8 cellular contexts compared by ENCODE assay signal in genomic region chr5:65034029-65034781, GRCh38.
DNase-seq lines count a peak whose midpoint lies in the region; ATAC-seq, FAIRE-seq and TF ChIP-seq lines count a peak whose summit lies in the region.

No MANE protein-coding gene starts in this region.

- no peak overlapping the region for H4K8ac ChIP-seq in neuronal stem cell (ENCODE audit: low read depth, low read length)

- intact Hi-C loops in dorsolateral prefrontal cortex (cut with DNase I) = no loop called here

- no peak overlapping the region for H2BK5ac ChIP-seq in neuronal stem cell (ENCODE audit: low read length)

- H3K4me2 ChIP-seq in neuronal stem cell (ENCODE audit: insufficient read depth, low read length, poor library complexity, severe bottlenecking) = no peak overlapping the region

- no peak overlapping the region for H3K14ac ChIP-seq in neuronal stem cell (ENCODE audit: low read length)

- ATAC-seq in HG03097 (IDR thresholded peaks at IDR 0.05; ENCODE audit: low FRiP score, unreplicated experiment) = no peak
- no peak for ATAC-seq in HG02610 (IDR thresholded peaks at IDR 0.05; ENCODE audit: unreplicated experiment)
- no peak for ATAC-seq in HG02884 (IDR thresholded peaks at IDR 0.05; ENCODE audit: unreplicated experiment)

- H3K27me3 ChIP-seq in dorsolateral prefrontal cortex = no peaks in the 10 kb centered on the region
- H3K27me3 ChIP-seq in neuronal stem cell (ENCODE audit: control insufficient read depth in 3 of 3, insufficient read depth in 3 of 3, low read depth in 1 of 3, low read length in 3 of 3) = no peaks in the 10 kb centered on the region

- no peak overlapping the region for H2BK12ac ChIP-seq in neuronal stem cell (ENCODE audit: low read length)

- WGBS in neuronal stem cell (ENCODE audit: extremely low coverage in 2 of 2, insufficient read length in 2 of 2, insufficient replicate concordance in 1 of 2), 2 donors = no CpG with 5 or more reads among the region's 8 CpGs

- peak; percentile 40 for FAIRE-seq in GM12891 (lab: Jason Lieb, UNC)

- peak overlapping the region; percentile 11 for H3K18ac ChIP-seq in neuronal stem cell (ENCODE audit: low read length)

- H3K79me1 ChIP-seq in neuronal stem cell (ENCODE audit: low read depth, low read length) = no peaks in the 10 kb centered on the region

- TF ChIP-seq CTCF in dorsolateral prefrontal cortex (IDR thresholded peaks at IDR 0.05 in 54 of 56, conservative IDR thresholded peaks at IDR 0.05 in 2 of 56; ENCODE audit: low read depth in 1 of 56, partially characterized antibody in 56 of 56) = no peak

- no peaks in the 10 kb centered on the region for H3K9me3 ChIP-seq in neuronal stem cell (replicated peaks in 1 of 2; ENCODE audit: control insufficient read depth in 2 of 2, insufficient read depth in 1 of 2, low read depth in 1 of 2, low read length in 2 of 2)

- H3K23ac ChIP-seq in neuronal stem cell (ENCODE audit: low read depth, low read length, poor library complexity) = no peak overlapping the region

- DNase-seq in GM12891 (ENCODE audit: insufficient read length, low spot score) = no peak
- peak; percentile 32 for DNase-seq in NCI-H524 treated with DMSO at 0.1 percent for 48 hours (lab: John Stamatoyannopoulos, UW)
- no peak for DNase-seq in dorsolateral prefrontal cortex
- no peak for DNase-seq in neuronal stem cell (ENCODE audit: low spot score)
- DNase-seq in SKM-1 (lab: John Stamatoyannopoulos, UW; ENCODE audit: unreplicated experiment) = no peak

- no peak overlapping the region for H3K4ac ChIP-seq in neuronal stem cell (ENCODE audit: low read length)

- H3K27ac ChIP-seq in dorsolateral prefrontal cortex (peak overlapping the region in 46 of 59 donors; percentile 43 to 99 (median 96)), neuronal stem cell (replicated peaks; ENCODE audit: low read length) (no peak overlapping the region)

- no peak overlapping the region for H2AK5ac ChIP-seq in neuronal stem cell (ENCODE audit: low read depth, low read length)

- no peak for TF ChIP-seq POLR2A in GM12891 (IDR thresholded peaks at IDR 0.05; ENCODE audit: low read depth, low read length)

- peak overlapping the region; percentile 88 for H2AFZ ChIP-seq in neuronal stem cell (ENCODE audit: low read length)

- H3K4me1 ChIP-seq in neuronal stem cell (ENCODE audit: control insufficient read depth in 2 of 2, insufficient read depth in 1 of 2, low read depth in 1 of 2, low read length in 2 of 2) = peaks cover 2 to 7% of the 10 kb centered on the region in 2 donors

- no peak overlapping the region for H4K91ac ChIP-seq in neuronal stem cell (ENCODE audit: low read depth, low read length, poor library complexity)

- H2BK120ac ChIP-seq in neuronal stem cell (ENCODE audit: low read depth, low read length) = no peak overlapping the region

- H2BK15ac ChIP-seq in neuronal stem cell (ENCODE audit: low read length) = no peak overlapping the region

- no peaks in the 10 kb centered on the region for H3K36me3 ChIP-seq in neuronal stem cell (replicated peaks in 1 of 2; ENCODE audit: control insufficient read depth in 2 of 2, insufficient read depth in 2 of 2, low read length in 2 of 2)

- H3K9ac ChIP-seq in neuronal stem cell (ENCODE audit: low read depth, low read length, poor library complexity) = no peak overlapping the region

- H3K4me3 ChIP-seq in dorsolateral prefrontal cortex = peak overlapping the region in 3 of 59 donors; percentile 68 to 79 (median 75)
- H3K4me3 ChIP-seq in neuronal stem cell (ENCODE audit: low read length in 2 of 2) = no peak overlapping the region

TF ChIP-seq in GM12891, 5 proteins besides CTCF, POLR2A, EP300 and RAD21:
- TF ChIP-seq POLR2AphosphoS5 (IDR thresholded peaks at IDR 0.05; ENCODE audit: low read depth, low read length) (no peak), PAX5 (IDR thresholded peaks at IDR 0.05; ENCODE audit: insufficient read depth, low read length, severe bottlenecking) (no peak), TAF1 (IDR thresholded peaks at IDR 0.05; ENCODE audit: low read depth, low read length) (no peak), POU2F2 (IDR thresholded peaks at IDR 0.05; ENCODE audit: low read depth, low read length) (no peak), SPI1 (IDR thresholded peaks at IDR 0.05; ENCODE audit: low read depth, low read length) (no peak)
TF ChIP-seq in GM12891: peak in this region for 0.
